In genomic region chr17:47292206-47292605, GRCh38 we compare ENCODE assay signal across 1 cellular context.
TF ChIP-seq lines count a peak whose summit lies in the region.

No MANE protein-coding gene starts in this region.

TF ChIP-seq in K562, 482 proteins besides CTCF, POLR2A, EP300 and RAD21:
- no peak for TF ChIP-seq L3MBTL2 (IDR thresholded peaks at IDR 0.05)
- TF ChIP-seq GABPB2 (CRISPR knock-in tag; conservative IDR thresholded peaks at IDR 0.05) = no peak
- no peak for TF ChIP-seq NR4A1 (CRISPR knock-in tag; IDR thresholded peaks at IDR 0.05)
- TF ChIP-seq NR4A1 (tag; IDR thresholded peaks at IDR 0.05) = peak; percentile 30; the same call in 1 of the 2 replicates
- TF ChIP-seq ZFX (CRISPR knock-in tag; IDR thresholded peaks at IDR 0.05) = peak; percentile 45; the same call in 1 of the 2 replicates
- TF ChIP-seq POLR3G (IDR thresholded peaks at IDR 0.05; ENCODE audit: extremely low read depth, insufficient read length, insufficient replicate concordance) = no peak
- TF ChIP-seq, protein P1, sequence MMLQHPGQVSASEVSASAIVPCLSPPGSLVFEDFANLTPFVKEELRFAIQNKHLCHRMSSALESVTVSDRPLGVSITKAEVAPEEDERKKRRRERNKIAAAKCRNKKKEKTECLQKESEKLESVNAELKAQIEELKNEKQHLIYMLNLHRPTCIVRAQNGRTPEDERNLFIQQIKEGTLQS (IDR thresholded peaks at IDR 0.05) = no peak
- TF ChIP-seq, protein P1 (CRISPR knock-in tag; conservative IDR thresholded peaks at IDR 0.05) = no peak
- 0 out of 4 replicates have a peak, but pooled peaks of 1 of the 2 experiments have one; percentile 16 for TF ChIP-seq FOXA3 (CRISPR knock-in tag; conservative IDR thresholded peaks at IDR 0.05 in 1 of 2, IDR thresholded peaks at IDR 0.05 in 1 of 2)
- no peak for TF ChIP-seq ZNF436 (CRISPR knock-in tag; IDR thresholded peaks at IDR 0.05)
